In the genomic region with DNA sequence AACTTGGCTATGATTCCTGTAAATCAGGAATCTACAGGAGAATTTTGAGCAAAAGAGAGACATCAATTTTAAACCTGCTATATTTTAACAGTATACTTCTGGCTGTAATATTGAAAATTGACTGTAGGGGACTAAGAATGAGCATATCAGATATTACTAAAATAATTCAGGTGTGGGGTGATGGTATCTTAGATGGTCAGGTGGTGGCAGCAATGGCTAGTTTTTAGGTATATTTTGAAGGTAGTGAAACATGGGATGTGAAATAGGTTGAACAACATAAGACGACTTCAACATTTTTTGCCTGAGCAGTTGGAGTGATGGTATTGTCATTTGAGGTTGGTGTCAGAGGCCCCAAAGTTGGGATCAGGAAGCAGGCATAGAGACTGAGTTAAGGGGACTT, we compare ENCODE assay signal across 16 cellular contexts. TPM values are rescaled to one million over a fixed set of nuclear protein-coding genes. Genes with fewer than 3 reads are reported as not detected.
A peak's percentile ranks its signal among the peaks of the same experiment; 100 is the strongest.
DNase-seq lines count a peak whose midpoint lies in the region; ATAC-seq and TF ChIP-seq lines count a peak whose summit lies in the region.
"Had no signal": no experiment of that assay in that cellular context is flagged by ENCODE, and none has a peak within 500 bp of the region (broad histone marks: within the 10 kb centered on the region; RNA-seq: fewer than 3 reads in every experiment).

No MANE protein-coding gene starts in this region.

- TF ChIP-seq RAD21 in IMR-90 (IDR thresholded peaks at IDR 0.05; ENCODE audit: low read length): peak; percentile 38

- no peaks in the 10 kb centered on the region for H3K36me3 Mint-ChIP-seq in naive thymus-derived CD8-positive, alpha-beta T cell
- H3K36me3 Mint-ChIP-seq: CD14-positive monocyte had no signal

- no peak overlapping the region for H3K27ac Mint-ChIP-seq in naive thymus-derived CD8-positive, alpha-beta T cell
- H3K27ac Mint-ChIP-seq: activated CD8-positive, alpha-beta T cell treated with anti-CD3 and anti-CD28 coated beads for 36 hours; activated T-helper 1 cell treated with anti-CD3 and anti-CD28 coated beads, Interleukin-12 subunit alpha, Interleukin-12 subunit beta, Interleukin-2, Interleukin-4 antibody, amounts not matched to agents 30 ng/mL and 10 ng/mL and 1 ng/mL, durations not matched to agents 14 hours and 24 hours and 36 hours; CD14-positive monocyte; nephron had no signal

- ATAC-seq in IMR-90 (ENCODE audit: low read depth) (no peak), RWPE2 (ENCODE audit: low read depth) (no peak), GM18505 (IDR thresholded peaks at IDR 0.05; ENCODE audit: unreplicated experiment) (no peak), HG02610 (IDR thresholded peaks at IDR 0.05; ENCODE audit: unreplicated experiment) (no peak)
- no peak for ATAC-seq in naive thymus-derived CD8-positive, alpha-beta T cell
- ATAC-seq: activated CD8-positive, alpha-beta T cell treated with anti-CD3 and anti-CD28 coated beads for 36 hours had no signal

- H3K4me3 ChIP-seq in IMR-90 (ENCODE audit: insufficient read depth, low read depth, low read length) (no peak overlapping the region), RWPE2 (ENCODE audit: severe bottlenecking) (no peak overlapping the region), mucosa of rectum (ENCODE audit: low read length in 2 of 2) (peak overlapping the region in 1 of 2 donors; percentile 23)

- H3K9me3 ChIP-seq in IMR-90 (ENCODE audit: control insufficient read depth, insufficient read depth, low read length) (no peaks in the 10 kb centered on the region), RWPE2 (ENCODE audit: severe bottlenecking) (no peaks in the 10 kb centered on the region), mucosa of rectum (ENCODE audit: control insufficient read depth in 2 of 2, low read length in 2 of 2) (no peaks in the 10 kb centered on the region)

- TF ChIP-seq CTCF in IMR-90 (conservative IDR thresholded peaks at IDR 0.05; ENCODE audit: low read depth, low read length) (0 out of 2 replicates have a peak, but pooled peaks have one; percentile 16), RWPE2 (IDR thresholded peaks at IDR 0.05; ENCODE audit: poor library complexity, severe bottlenecking) (no peak)

- H3K14ac ChIP-seq in IMR-90 (replicated peaks; ENCODE audit: low read depth, low read length): no peak overlapping the region

- dilution Hi-C loops in IMR-90 (cut with HindIII; ENCODE audit: low sequenced_read_pairs, unreplicated experiment): no loop called here

- no peak overlapping the region for H3K18ac ChIP-seq in IMR-90 (ENCODE audit: low read depth, low read length)

- H3K4me3 Mint-ChIP-seq in naive thymus-derived CD8-positive, alpha-beta T cell: no peak overlapping the region
- H3K4me3 Mint-ChIP-seq: activated CD8-positive, alpha-beta T cell treated with anti-CD3 and anti-CD28 coated beads for 36 hours; activated T-helper 1 cell treated with anti-CD3 and anti-CD28 coated beads, Interleukin-12 subunit alpha, Interleukin-12 subunit beta, Interleukin-2, Interleukin-4 antibody, amounts not matched to agents 30 ng/mL and 10 ng/mL and 1 ng/mL, durations not matched to agents 14 hours and 24 hours and 36 hours; CD14-positive monocyte; central memory CD8-positive, alpha-beta T cell; nephron had no signal

- no peaks in the 10 kb centered on the region for H3K4me1 ChIP-seq in IMR-90 (ENCODE audit: control insufficient read depth, insufficient read depth, low read length)
- H3K4me1 ChIP-seq in RWPE2 (ENCODE audit: insufficient read depth, poor library complexity, severe bottlenecking): peaks cover 56% of the 10 kb centered on the region
- H3K4me1 ChIP-seq in mucosa of rectum (ENCODE audit: control insufficient read depth in 2 of 2, insufficient read depth in 2 of 2, low read length in 2 of 2): peaks cover 0 to 18% of the 10 kb centered on the region in 2 donors

- H3K4ac ChIP-seq in IMR-90 (ENCODE audit: low read depth, low read length): no peak overlapping the region

- intact Hi-C loops in IMR-90 (cut with micrococcal nuclease): no loop called here

- WGBS in IMR-90 (ENCODE audit: extremely low coverage in 2 of 2, insufficient read length in 1 of 2), 2 experiments: 83% methylated on average over 1 of the region's 1 CpG; no CpG with 5 or more reads in 1 of the 2 experiments

- CTCF ChIA-PET in IMR-90 (lab: Yijun Ruan, JAX): interaction anchor here (0.7 kb wide), 1 partner anchor 23 kb away, joined by 4 read pairs; no protein-coding TSS in a partner anchor

- H3K36me3 ChIP-seq in IMR-90 (ENCODE audit: control insufficient read depth, insufficient read depth, low read length) (no peaks in the 10 kb centered on the region), RWPE2 (ENCODE audit: low read depth) (peaks cover 16% of the 10 kb centered on the region), mucosa of rectum (ENCODE audit: control insufficient read depth in 2 of 2, insufficient read depth in 2 of 2, low read length in 2 of 2) (no peaks in the 10 kb centered on the region)

- peaks cover 0 to 11% (median 0%) of the 10 kb centered on the region in 9 donors for H3K9me3 Mint-ChIP-seq in naive thymus-derived CD8-positive, alpha-beta T cell
- H3K9me3 Mint-ChIP-seq: activated T-helper 1 cell treated with anti-CD3 and anti-CD28 coated beads, Interleukin-12 subunit alpha, Interleukin-12 subunit beta, Interleukin-2, Interleukin-4 antibody, amounts not matched to agents 30 ng/mL and 10 ng/mL and 1 ng/mL, durations not matched to agents 14 hours and 24 hours and 36 hours; central memory CD8-positive, alpha-beta T cell; nephron had no signal

- no peaks in the 10 kb centered on the region for H3K27me3 Mint-ChIP-seq in naive thymus-derived CD8-positive, alpha-beta T cell
- H3K27me3 Mint-ChIP-seq: activated CD8-positive, alpha-beta T cell treated with anti-CD3 and anti-CD28 coated beads for 36 hours; central memory CD8-positive, alpha-beta T cell had no signal

- H3K27ac ChIP-seq in IMR-90 (ENCODE audit: insufficient read depth, low read length): no peak overlapping the region
- peak overlapping the region; percentile 30 for H3K27ac ChIP-seq in RWPE2 (ENCODE audit: poor library complexity, severe bottlenecking)
- H3K27ac ChIP-seq in mucosa of rectum (ENCODE audit: low read depth in 2 of 2, low read length in 2 of 2): peak overlapping the region; percentile 1 to 51

- no peak overlapping the region for H4K8ac ChIP-seq in IMR-90 (ENCODE audit: low read depth in 2 of 2, low read length in 2 of 2)

- H2AK9ac ChIP-seq in IMR-90 (replicated peaks; ENCODE audit: low read depth, low read length, poor library complexity): no peak overlapping the region

- no peak overlapping the region; the same call in 2 of the 3 replicates for H2BK15ac ChIP-seq in IMR-90 (ENCODE audit: low read depth, low read length)

- no peak overlapping the region for H2BK120ac ChIP-seq in IMR-90 (ENCODE audit: low read depth, low read length)

- H2AFZ ChIP-seq in IMR-90 (replicated peaks; ENCODE audit: low read length, poor library complexity): no peak overlapping the region

- H2AK5ac ChIP-seq in IMR-90 (ENCODE audit: low read depth, low read length): no peak overlapping the region

- in situ Hi-C loops in IMR-90 (cut with MboI; ENCODE audit: low sequenced_read_pairs): no loop called here

- no peak overlapping the region for H3K23ac ChIP-seq in IMR-90 (ENCODE audit: low read depth, low read length)

- H2BK5ac ChIP-seq in IMR-90 (ENCODE audit: low read depth, low read length, poor library complexity, severe bottlenecking): no peak overlapping the region

- DNase-seq in ELR (ENCODE audit: low read depth) (peak; percentile 40), IMR-90 (peak; percentile 10), RWPE2 (ENCODE audit: low spot score) (no peak)
- DNase-seq in naive thymus-derived CD8-positive, alpha-beta T cell: no peak
- DNase-seq: activated CD8-positive, alpha-beta T cell treated with anti-CD3 and anti-CD28 coated beads for 36 hours; amniotic stem cell; foreskin fibroblast; NCI-H146; NCI-H446 had no signal

- H3K4me1 Mint-ChIP-seq in naive thymus-derived CD8-positive, alpha-beta T cell: no peaks in the 10 kb centered on the region
- H3K4me1 Mint-ChIP-seq: CD14-positive monocyte; central memory CD8-positive, alpha-beta T cell; nephron had no signal

- H3K79me1 ChIP-seq in IMR-90 (ENCODE audit: low read depth in 1 of 2, low read length in 2 of 2): no peaks in the 10 kb centered on the region

- no peak overlapping the region for H4K5ac ChIP-seq in IMR-90 (ENCODE audit: low read depth, low read length)

- H3K27me3 ChIP-seq in IMR-90 (ENCODE audit: control insufficient read depth, insufficient read depth, low read length): no peaks in the 10 kb centered on the region
- H3K27me3 ChIP-seq in RWPE2 (ENCODE audit: insufficient read depth, poor library complexity, severe bottlenecking): no peaks in the 10 kb centered on the region
- H3K27me3 ChIP-seq in mucosa of rectum (ENCODE audit: control insufficient read depth in 2 of 2, insufficient read depth in 2 of 2, low read length in 2 of 2): no peaks in the 10 kb centered on the region

- no peak overlapping the region for H4K91ac ChIP-seq in IMR-90 (ENCODE audit: insufficient read depth, low read depth, low read length)

- H3K9me1 ChIP-seq in IMR-90 (ENCODE audit: insufficient read depth, low read length): no peaks in the 10 kb centered on the region

- no peak overlapping the region for H3K56ac ChIP-seq in IMR-90 (ENCODE audit: extremely low read depth, insufficient read depth, low read length)

- POLR2A ChIA-PET in IMR-90 (lab: Charles Lee; ENCODE audit: unreplicated experiment): no interaction called here
- POLR2A ChIA-PET in naive thymus-derived CD8-positive, alpha-beta T cell (lab: Charles Lee): no interaction called here

- H4K20me1 ChIP-seq in IMR-90 (ENCODE audit: insufficient read depth, low read length): no peaks in the 10 kb centered on the region

- H3K4me2 ChIP-seq in IMR-90 (ENCODE audit: low read depth, low read length): no peak overlapping the region

- H2BK20ac ChIP-seq in IMR-90 (ENCODE audit: low read depth, low read length): 0 out of 2 replicates have a peak overlapping the region, but pooled peaks have one; percentile 16

- no peak overlapping the region for H3K9ac ChIP-seq in IMR-90 (ENCODE audit: low read depth, low read length)
- no peak overlapping the region for H3K9ac ChIP-seq in mucosa of rectum (ENCODE audit: low read depth in 1 of 2, low read length in 2 of 2)

- no TSS peak for BruUV-seq in IMR-90 (replicated peaks; lab: Mats Ljungman, UMichigan)

- no peak for TF ChIP-seq POLR2A in IMR-90 (IDR thresholded peaks at IDR 0.05; ENCODE audit: low read depth, low read length)
- TF ChIP-seq POLR2A in GM18505 (IDR thresholded peaks at IDR 0.05; ENCODE audit: borderline replicate concordance, extremely low read depth, insufficient read depth, insufficient read length): no peak

RNA-seq across cellular contexts. Expression of a gene that starts 32.1 kb away (rescaled TPM):
- under 0.01 and 0.18 TPM in 2 replicates for total RNA-seq in IMR-90 (2012; rRNA removed)
- polyA plus RNA-seq in IMR-90 (2012; rRNA removed): 0.02 TPM in 1 of 2 replicates, not detected in the other
- not detected in 2 replicates for polyA plus RNA-seq in IMR-90 (2012; cell fraction: cytosol; rRNA removed)
- polyA plus RNA-seq in IMR-90 (2012; cell fraction: nucleus; rRNA removed; ENCODE audit: low replicate concordance): 0.02 TPM in 1 of 2 replicates, not detected in the other
- total RNA-seq in naive thymus-derived CD8-positive, alpha-beta T cell: not detected
- polyA plus RNA-seq in naive thymus-derived CD8-positive, alpha-beta T cell: not detected
- total RNA-seq: activated CD8-positive, alpha-beta T cell treated with anti-CD3 and anti-CD28 coated beads for 36 hours; activated T-helper 1 cell treated with anti-CD3 and anti-CD28 coated beads, Interleukin-12 subunit alpha, Interleukin-12 subunit beta, Interleukin-2, Interleukin-4 antibody, amounts not matched to agents 30 ng/mL and 10 ng/mL and 1 ng/mL, durations not matched to agents 14 hours and 24 hours and 36 hours had no signal
- polyA plus RNA-seq: CD14-positive monocyte had no signal

Comparison
In these comparisons a context has a peak if more than half of its experiments do, and no peak if none do; other contexts are left out.
1. DNase-seq: peak in ELR (single experiment) and IMR-90 (single experiment); none in RWPE2 (single experiment) and naive thymus-derived CD8-positive, alpha-beta T cell (0 of 10).